15 cellular contexts compared by ENCODE assay signal in genomic region chr12:4771960-4772566, GRCh38. TPM values are rescaled to one million over a fixed set of nuclear protein-coding genes. Genes with fewer than 3 reads are reported as not detected.
A peak's percentile ranks its signal among the peaks of the same experiment; 100 is the strongest.
DNase-seq lines count a peak whose midpoint lies in the region; ATAC-seq lines count a peak whose summit lies in the region.
"Had no signal": no experiment of that assay in that cellular context is flagged by ENCODE, and none has a peak within 500 bp of the region (broad histone marks: within the 10 kb centered on the region; RNA-seq: fewer than 3 reads in every experiment).

No MANE protein-coding gene starts in this region.

- H3K4me2 ChIP-seq in mesenchymal stem cell (ENCODE audit: low read length, poor library complexity, severe bottlenecking): no peak overlapping the region

- DNase-seq in left ventricle myocardium superior (no peak), Right ventricle myocardium inferior (ENCODE audit: missing footprints) (no peak), NCI-H226 (peak; percentile 72), islet precursor cell (peak; percentile 73), mesenchymal stem cell (no peak), glomerular visceral epithelial cell (ENCODE audit: extremely low spot score) (no peak), OCI-M2 (lab: John Stamatoyannopoulos, UW; ENCODE audit: unreplicated experiment) (no peak)
- DNase-seq: GM23248, KG1, NCI-H1048, NCI-H1436 treated with DMSO at 0.1 percent for 48 hours, NCI-H2081, NCI-H510A treated with DMSO at 0.1 percent for 48 hours had no signal

- ATAC-seq in left ventricle myocardium superior: peak; percentile 6
- no peak for ATAC-seq in Right ventricle myocardium inferior
- ATAC-seq in GM19328 (IDR thresholded peaks at IDR 0.05; ENCODE audit: unreplicated experiment): no peak

- H3K23ac ChIP-seq in mesenchymal stem cell (ENCODE audit: low read length in 2 of 2): no peak overlapping the region

- H2BK12ac ChIP-seq in mesenchymal stem cell (ENCODE audit: low read length in 2 of 2): no peak overlapping the region

- H3K27ac ChIP-seq in mesenchymal stem cell (ENCODE audit: low read length, poor library complexity, severe bottlenecking): no peak overlapping the region
- H3K27ac ChIP-seq: GM23248, SK-N-MC had no signal

- H3K27me3 ChIP-seq in mesenchymal stem cell (ENCODE audit: control insufficient read depth in 1 of 2, insufficient read depth in 1 of 2, low read length in 2 of 2): peaks cover 4 to 16% of the 10 kb centered on the region in 2 experiments

- H3K14ac ChIP-seq in mesenchymal stem cell (ENCODE audit: low read length in 2 of 2): no peak overlapping the region

- H3K36me3 ChIP-seq in mesenchymal stem cell (ENCODE audit: control insufficient read depth in 1 of 2, insufficient read depth in 2 of 2, low read depth in 1 of 2, low read length in 2 of 2): no peaks in the 10 kb centered on the region

- no peak overlapping the region for H2AFZ ChIP-seq in mesenchymal stem cell (ENCODE audit: low read depth, low read length)
- H2AFZ ChIP-seq: GM23248 had no signal

- no peak overlapping the region for H4K8ac ChIP-seq in mesenchymal stem cell (ENCODE audit: low read length)

- H3K79me1 ChIP-seq in mesenchymal stem cell (replicated peaks; ENCODE audit: low read length, poor library complexity, severe bottlenecking): no peaks in the 10 kb centered on the region

- no peak overlapping the region for H3K4ac ChIP-seq in mesenchymal stem cell (ENCODE audit: low read depth in 1 of 2, low read length in 2 of 2)

- H3K4me1 ChIP-seq in mesenchymal stem cell (ENCODE audit: control insufficient read depth, insufficient read depth, low read depth, low read length): peaks cover 9% of the 10 kb centered on the region

- H3K18ac ChIP-seq in mesenchymal stem cell (ENCODE audit: low read depth in 1 of 2, low read length in 2 of 2): no peak overlapping the region

- no peak overlapping the region for H4K91ac ChIP-seq in mesenchymal stem cell (ENCODE audit: low read length)

- H2BK15ac ChIP-seq in mesenchymal stem cell (ENCODE audit: low read depth, poor library complexity, severe bottlenecking): no peak overlapping the region

- no peak overlapping the region for H2BK120ac ChIP-seq in mesenchymal stem cell (ENCODE audit: low read depth, low read length)

- no peaks in the 10 kb centered on the region for H3K9me3 ChIP-seq in mesenchymal stem cell (ENCODE audit: control insufficient read depth, low read length)

- H3K4me3 ChIP-seq in mesenchymal stem cell (ENCODE audit: insufficient read depth in 1 of 2, low read depth in 1 of 2, low read length in 2 of 2): no peak overlapping the region
- H3K4me3 ChIP-seq: GM23248, SK-N-MC had no signal

- H2BK5ac ChIP-seq in mesenchymal stem cell (ENCODE audit: low read depth, low read length, poor library complexity, severe bottlenecking): no peak overlapping the region

- 71% methylated on average over 11 of the region's 11 CpGs for whole genome bisulfite sequencing in mesenchymal stem cell

- H2AK5ac ChIP-seq in mesenchymal stem cell (ENCODE audit: low read length, severe bottlenecking): no peak overlapping the region

- intact Hi-C loops in left ventricle myocardium superior (cut with micrococcal nuclease): no loop called here
- intact Hi-C loops in Right ventricle myocardium inferior (cut with DNase I): no loop called here

- H3K9ac ChIP-seq in mesenchymal stem cell (ENCODE audit: low read length): no peak overlapping the region
- H3K9ac ChIP-seq: GM23248 had no signal

RNA-seq across cellular contexts. Expression of gene GALNT8, which starts 51.9 kb away (rescaled TPM):
- total RNA-seq in left ventricle myocardium superior (1.7 TPM), Right ventricle myocardium inferior (2.7 TPM)
- not detected for polyA plus RNA-seq in mesenchymal stem cell (2013, experiment 1 of 2)
- not detected for polyA plus RNA-seq in mesenchymal stem cell (2013, experiment 2 of 2)
- total RNA-seq: GM23248 had no signal
- polyA plus RNA-seq: GM23248 had no signal

Comparison
In these comparisons a context has a peak if more than half of its experiments do, and no peak if none do; other contexts are left out.
1. DNase-seq: peak in NCI-H226 (single experiment) and islet precursor cell (single experiment); none in left ventricle myocardium superior (single experiment), Right ventricle myocardium inferior (single experiment), mesenchymal stem cell (single experiment), glomerular visceral epithelial cell (single experiment) and OCI-M2 (single experiment).